ENCODE assay signal across 9 cellular contexts in genomic region chr19:43527860-43528622, GRCh38. TPM values are rescaled to one million over a fixed set of nuclear protein-coding genes. Genes with fewer than 3 reads are reported as not detected.
DNase-seq lines count a peak whose midpoint lies in the region; ATAC-seq, FAIRE-seq and TF ChIP-seq lines count a peak whose summit lies in the region.
"Had no signal": no experiment of that assay in that cellular context is flagged by ENCODE, and none has a peak within 500 bp of the region (broad histone marks: within the 10 kb centered on the region; RNA-seq: fewer than 3 reads in every experiment).

No MANE protein-coding gene starts in this region.

- peak overlapping the region; percentile 72 for H3K4me3 Mint-ChIP-seq in CD4-positive, alpha-beta T cell
- H3K4me3 Mint-ChIP-seq in astrocyte (ENCODE audit: unreplicated experiment) (no peak overlapping the region), natural killer cell (peak overlapping the region; percentile 41)
- peak overlapping the region in 1 of 2 donors; percentile 21 for H3K4me3 Mint-ChIP-seq in stimulated activated naive B cell treated with anti-CD40 and anti-IgM and Interleukin-4, amounts not matched to agents 10 μg/mL and 1 μg/mL and 100 μg/mL, for 72 hours

- no peaks in the 10 kb centered on the region for H3K9me3 Mint-ChIP-seq in CD4-positive, alpha-beta T cell
- H3K9me3 Mint-ChIP-seq in astrocyte (ENCODE audit: unreplicated experiment): no peaks in the 10 kb centered on the region
- H3K9me3 Mint-ChIP-seq in natural killer cell: no peaks in the 10 kb centered on the region
- no peaks in the 10 kb centered on the region for H3K9me3 Mint-ChIP-seq in stimulated activated naive B cell treated with anti-CD40 and anti-IgM and Interleukin-4, amounts not matched to agents 10 μg/mL and 1 μg/mL and 100 μg/mL, for 72 hours

- peaks cover 13% of the 10 kb centered on the region for H4K20me1 ChIP-seq in astrocyte (ENCODE audit: insufficient read depth, low read length)

- FAIRE-seq in astrocyte (lab: Jason Lieb, UNC): no peak

- H3K4me2 ChIP-seq in astrocyte (ENCODE audit: low read length): peak overlapping the region; percentile 99

- H2AFZ ChIP-seq in astrocyte (ENCODE audit: low read depth, low read length): no peak overlapping the region

- H3K27ac ChIP-seq in CD4-positive, alpha-beta T cell (ENCODE audit: low read depth, low read length): no peak overlapping the region
- no peak overlapping the region for H3K27ac ChIP-seq in astrocyte (ENCODE audit: low read depth, low read length)

- no peaks in the 10 kb centered on the region for H3K36me3 ChIP-seq in astrocyte (ENCODE audit: insufficient read depth, low read length)
- H3K36me3 ChIP-seq: neutrophil had no signal

- CTCF ChIA-PET in CD4-positive, alpha-beta T cell (lab: Charles Lee): interaction anchor here (0.8 to 2.5 kb wide), 3 partner anchors 27 to 96 kb away, joined by 3 to 8 read pairs (median 3); no protein-coding TSS in a partner anchor

- H3K4me3 ChIP-seq in astrocyte (ENCODE audit: insufficient read depth, low read depth, low read length): no peak overlapping the region

- H3K36me3 Mint-ChIP-seq in CD4-positive, alpha-beta T cell (ENCODE audit: low read depth): no peaks in the 10 kb centered on the region
- H3K36me3 Mint-ChIP-seq in astrocyte (ENCODE audit: low read depth, unreplicated experiment) (no peaks in the 10 kb centered on the region), natural killer cell (no peaks in the 10 kb centered on the region)
- H3K36me3 Mint-ChIP-seq in stimulated activated naive B cell treated with anti-CD40 and anti-IgM and Interleukin-4, amounts not matched to agents 10 μg/mL and 1 μg/mL and 100 μg/mL, for 72 hours: no peaks in the 10 kb centered on the region

- H3K9ac ChIP-seq in astrocyte (ENCODE audit: low read length): no peak overlapping the region

- intact Hi-C loops in CD4-positive, alpha-beta T cell (cut with DNase I, micrococcal nuclease): loop anchor here (2.0 to 5.0 kb wide), 2 partner anchors 34 to 69 kb away; partner anchors contain the start of genes IRGQ (in 1 of the 2) and ZNF576 (in 1 of the 2)
- intact Hi-C loops in natural killer cell (cut with micrococcal nuclease): loop anchor here (1.0 to 2.0 kb wide), 2 partner anchors 24 to 65 kb away; partner anchors contain the start of gene PHLDB3

- H3K27me3 Mint-ChIP-seq in CD4-positive, alpha-beta T cell: no peaks in the 10 kb centered on the region
- H3K27me3 Mint-ChIP-seq in astrocyte (ENCODE audit: low read depth, unreplicated experiment): no peaks in the 10 kb centered on the region
- H3K27me3 Mint-ChIP-seq in natural killer cell (ENCODE audit: low read depth in 2 of 2): no peaks in the 10 kb centered on the region
- H3K27me3 Mint-ChIP-seq in stimulated activated naive B cell treated with anti-CD40 and anti-IgM and Interleukin-4, amounts not matched to agents 10 μg/mL and 1 μg/mL and 100 μg/mL, for 72 hours: no peaks in the 10 kb centered on the region

- H3K4me1 Mint-ChIP-seq in CD4-positive, alpha-beta T cell (ENCODE audit: low read depth): peaks cover 36% of the 10 kb centered on the region
- H3K4me1 Mint-ChIP-seq in astrocyte (ENCODE audit: low read depth, unreplicated experiment) (peaks cover 17% of the 10 kb centered on the region), natural killer cell (peaks cover 33 to 35% of the 10 kb centered on the region in 2 donors)
- H3K4me1 Mint-ChIP-seq in stimulated activated naive B cell treated with anti-CD40 and anti-IgM and Interleukin-4, amounts not matched to agents 10 μg/mL and 1 μg/mL and 100 μg/mL, for 72 hours: peaks cover 21 to 46% of the 10 kb centered on the region in 2 donors

- TF ChIP-seq CTCF in CD4-positive, alpha-beta T cell (IDR thresholded peaks at IDR 0.05): no peak
- TF ChIP-seq CTCF in astrocyte (IDR thresholded peaks at IDR 0.05; ENCODE audit: insufficient read depth, low read depth, low read length) (no peak), natural killer cell (IDR thresholded peaks at IDR 0.05) (no peak)

- POLR2A ChIA-PET in CD4-positive, alpha-beta T cell (lab: Charles Lee): interaction anchor here (0.5 to 1.2 kb wide), 4 partner anchors 10 to 1260 kb away, joined by 3 to 5 read pairs (median 4); no protein-coding TSS in a partner anchor

- ATAC-seq in CD4-positive, alpha-beta T cell (ENCODE audit: poor library complexity): no peak
- ATAC-seq in natural killer cell (no peak), GM21737 (IDR thresholded peaks at IDR 0.05; ENCODE audit: unreplicated experiment) (no peak)
- ATAC-seq in stimulated activated naive B cell treated with anti-CD40 and anti-IgM and Interleukin-4, amounts not matched to agents 10 μg/mL and 1 μg/mL and 100 μg/mL, for 72 hours (replicated peaks): no peak

- H3K9me3 ChIP-seq in CD4-positive, alpha-beta T cell (ENCODE audit: control insufficient read depth, low read length): no peaks in the 10 kb centered on the region
- no peaks in the 10 kb centered on the region for H3K9me3 ChIP-seq in astrocyte (ENCODE audit: insufficient read depth, low read depth, low read length)
- H3K9me3 ChIP-seq: neutrophil had no signal

- DNase-seq in CD4-positive, alpha-beta T cell: no peak
- peak; percentile 42 for DNase-seq in NCI-H1105 (lab: John Stamatoyannopoulos, UW)
- no peak for DNase-seq in astrocyte (ENCODE audit: low read depth)
- DNase-seq in natural killer cell: no peak
- DNase-seq in iPS-NIHi11 (ENCODE audit: low spot score): no peak
- DNase-seq in stimulated activated naive B cell treated with anti-CD40 and anti-IgM and Interleukin-4, amounts not matched to agents 10 μg/mL and 1 μg/mL and 100 μg/mL, for 72 hours: no peak
- DNase-seq in NCI-H69 (lab: John Stamatoyannopoulos, UW): no peak

- peak overlapping the region; percentile 76 for H3K27ac Mint-ChIP-seq in CD4-positive, alpha-beta T cell
- H3K27ac Mint-ChIP-seq in astrocyte (ENCODE audit: unreplicated experiment) (no peak overlapping the region), natural killer cell (peak overlapping the region in 1 of 2 donors; percentile 90)
- H3K27ac Mint-ChIP-seq in stimulated activated naive B cell treated with anti-CD40 and anti-IgM and Interleukin-4, amounts not matched to agents 10 μg/mL and 1 μg/mL and 100 μg/mL, for 72 hours: no peak overlapping the region

- no peaks in the 10 kb centered on the region for H3K27me3 ChIP-seq in CD4-positive, alpha-beta T cell (ENCODE audit: control insufficient read depth, insufficient read depth, low read length)
- H3K27me3 ChIP-seq in astrocyte (ENCODE audit: insufficient read depth, low read length): no peaks in the 10 kb centered on the region
- H3K27me3 ChIP-seq: neutrophil had no signal

- H3K79me2 ChIP-seq in astrocyte (ENCODE audit: insufficient read depth, low read length): peaks cover 31% of the 10 kb centered on the region

- peaks cover 25% of the 10 kb centered on the region for H3K4me1 ChIP-seq in astrocyte (ENCODE audit: insufficient read depth, low read length)

RNA-seq across cellular contexts. Expression of gene ETHE1, which starts 1.0 kb away (rescaled TPM):
- 10 to 100 TPM; 20.2 to 21.7 TPM for total RNA-seq in CD4-positive, alpha-beta T cell
- 43.7 and 50.7 TPM in 2 replicates for total RNA-seq in astrocyte
- 10 to 100 TPM; 22.0 to 25.6 (median 24.6) TPM for total RNA-seq in natural killer cell

RNA-seq across cellular contexts. Expression of gene ZNF575, which starts 4.9 kb away (rescaled TPM):
- 1 to 10 TPM; 2.6 to 2.7 TPM for total RNA-seq in CD4-positive, alpha-beta T cell
- total RNA-seq in astrocyte (1.3 and 1.4 TPM in 2 replicates), natural killer cell (1 to 10 TPM; 1.9 to 5.4 (median 3.9) TPM)

RNA-seq across cellular contexts. Expression of gene PHLDB3, which starts 23.5 kb away (rescaled TPM):
- 10 to 100 TPM; 75.1 to 77.4 TPM for total RNA-seq in CD4-positive, alpha-beta T cell
- 13.4 and 14.0 TPM in 2 replicates for total RNA-seq in astrocyte
- 10 to 100 TPM; 24.5 to 24.9 (median 24.8) TPM for total RNA-seq in natural killer cell

RNA-seq across cellular contexts. Expression of gene XRCC1, which starts 47.3 kb away (rescaled TPM):
- 10 to 100 TPM; 25.1 to 26.2 TPM for total RNA-seq in CD4-positive, alpha-beta T cell
- 14.6 and 14.7 TPM in 2 replicates for total RNA-seq in astrocyte
- 10 to 100 TPM; 33.2 to 43.9 (median 40.7) TPM for total RNA-seq in natural killer cell

RNA-seq across cellular contexts. Expression of gene PINLYP, which starts 47.6 kb away (rescaled TPM):
- not detected for total RNA-seq in CD4-positive, alpha-beta T cell
- total RNA-seq in astrocyte (0.30 and 0.96 TPM in 2 replicates), natural killer cell (1 to 10 TPM; 1.7 to 3.0 (median 2.4) TPM)
